ENCODE assay signal across 18 cellular contexts in genomic region chr1:23570001-23570691, GRCh38.
"Had no signal": no experiment of that assay in that cellular context is flagged by ENCODE, and none has a peak within 500 bp of the region (broad histone marks: within the 10 kb centered on the region; RNA-seq: fewer than 3 reads in every experiment).

No MANE protein-coding gene starts in this region.

- DNase-seq: activated CD4-positive, alpha-beta T cell treated with anti-CD3 and anti-CD28 coated beads, Interleukin-2, amount 10 ng/mL, durations not matched to agents 7 days and 5 days; activated CD8-positive, alpha-beta T cell treated with anti-CD3 and anti-CD28 coated beads, Interleukin-2, amount 10 ng/mL, durations not matched to agents 7 days and 5 days; activated naive CD4-positive, alpha-beta T cell treated with anti-CD3 and anti-CD28 coated beads, Interleukin-2, amount 10 ng/mL, durations not matched to agents 7 days and 5 days; activated T-cell treated with anti-CD3 and anti-CD28 coated beads, Interleukin-2, amount 50 U/mL, for 4 hours; endodermal cell; erythroblast; gastrocnemius medialis; head of caudate nucleus; stimulated activated CD4-positive, alpha-beta T cell treated with anti-CD3 and anti-CD28 coated beads, Interleukin-12 subunit alpha, Interleukin-12 subunit beta, amount 100 ng/mL, for 4 hours; stimulated activated CD4-positive, alpha-beta T cell treated with anti-CD3 and anti-CD28 coated beads, Interleukin-1b, Interleukin-23, amount 100 ng/mL, for 48 hours; stimulated activated CD8-positive, alpha-beta memory T cell treated with anti-CD3 and anti-CD28 coated beads, Interleukin-4, amount 100 ng/mL, for 48 hours; stimulated activated naive CD4-positive, alpha-beta T cell treated with Interleukin-2 at 50 U/mL for 16 hours; T1000; thyroid gland; uterus had no signal

- H3K27ac Mint-ChIP-seq: activated CD4-positive, alpha-beta T cell treated with anti-CD3 and anti-CD28 coated beads, Interleukin-2, amount 10 ng/mL, durations not matched to agents 7 days and 5 days; activated CD8-positive, alpha-beta T cell treated with anti-CD3 and anti-CD28 coated beads, Interleukin-2, amount 10 ng/mL, durations not matched to agents 7 days and 5 days; activated naive CD4-positive, alpha-beta T cell treated with anti-CD3 and anti-CD28 coated beads, Interleukin-2, amount 10 ng/mL, durations not matched to agents 7 days and 5 days; endodermal cell had no signal

- H3K36me3 ChIP-seq: cardiac muscle cell, gastrocnemius medialis, thyroid gland, uterus had no signal

- ATAC-seq: activated CD4-positive, CD25-positive, alpha-beta regulatory T cell treated with anti-CD3 and anti-CD28 coated beads, Interleukin-2, amount 50 U/mL, for 24 hours; activated CD8-positive, alpha-beta T cell treated with anti-CD3 and anti-CD28 coated beads, Interleukin-2, amount 10 ng/mL, durations not matched to agents 7 days and 5 days; activated T-cell treated with anti-CD3 and anti-CD28 coated beads, Interleukin-2, amount 50 U/mL, for 4 hours; gastrocnemius medialis had no signal

- H3K9me3 ChIP-seq: gastrocnemius medialis, thyroid gland, uterus had no signal

- H3K9me3 Mint-ChIP-seq: activated CD4-positive, alpha-beta T cell treated with anti-CD3 and anti-CD28 coated beads, Interleukin-2, amount 10 ng/mL, durations not matched to agents 7 days and 5 days; activated naive CD4-positive, alpha-beta T cell treated with anti-CD3 and anti-CD28 coated beads, Interleukin-2, amount 10 ng/mL, durations not matched to agents 7 days and 5 days; activated T-cell treated with anti-CD3 and anti-CD28 coated beads, Interleukin-2, amount 50 U/mL, for 4 hours; endodermal cell had no signal

- FAIRE-seq: keratinocyte had no signal

- H3K4me3 Mint-ChIP-seq: activated CD4-positive, alpha-beta T cell treated with anti-CD3 and anti-CD28 coated beads, Interleukin-2, amount 10 ng/mL, durations not matched to agents 7 days and 5 days; activated CD8-positive, alpha-beta T cell treated with anti-CD3 and anti-CD28 coated beads, Interleukin-2, amount 10 ng/mL, durations not matched to agents 7 days and 5 days; activated T-cell treated with anti-CD3 and anti-CD28 coated beads, Interleukin-2, amount 50 U/mL, for 4 hours; endodermal cell had no signal

- H3K4me3 ChIP-seq: cardiac muscle cell, gastrocnemius medialis, thyroid gland, uterus had no signal

- H3K27me3 ChIP-seq: cardiac muscle cell, gastrocnemius medialis, thyroid gland, uterus had no signal
